23 cellular contexts compared by ENCODE assay signal in genomic region chr6:465531-466348, GRCh38.
A peak's percentile ranks its signal among the peaks of the same experiment; 100 is the strongest.
DNase-seq lines count a peak whose midpoint lies in the region; ATAC-seq and TF ChIP-seq lines count a peak whose summit lies in the region.
"Had no signal": no experiment of that assay in that cellular context is flagged by ENCODE, and none has a peak within 500 bp of the region (broad histone marks: within the 10 kb centered on the region; RNA-seq: fewer than 3 reads in every experiment).

No MANE protein-coding gene starts in this region.

- H3K56ac ChIP-seq in mesendoderm (ENCODE audit: low read length), result no peak overlapping the region

- H3K23ac ChIP-seq in mesendoderm (ENCODE audit: low read length), result no peak overlapping the region

- no peak overlapping the region for H3K9ac ChIP-seq in mesendoderm (ENCODE audit: low read length)

- H3K36me3 Mint-ChIP-seq in activated CD4-positive, alpha-beta T cell treated with anti-CD3 and anti-CD28 coated beads for 36 hours (ENCODE audit: low read depth), result no peaks in the 10 kb centered on the region
- H3K36me3 Mint-ChIP-seq in T-helper 17 cell (ENCODE audit: low read depth), result peaks cover 10% of the 10 kb centered on the region

- H3K27me3 Mint-ChIP-seq in activated CD4-positive, alpha-beta T cell treated with anti-CD3 and anti-CD28 coated beads for 36 hours, result peaks cover 11% of the 10 kb centered on the region
- peaks cover 68% of the 10 kb centered on the region for H3K27me3 Mint-ChIP-seq in T-helper 17 cell

- H3K9me3 ChIP-seq in right atrium auricular region (no peaks in the 10 kb centered on the region), left ventricle myocardium inferior (replicated peaks) (no peaks in the 10 kb centered on the region), T-helper 17 cell (ENCODE audit: control insufficient read depth, low read length, poor library complexity, severe bottlenecking) (no peaks in the 10 kb centered on the region)
- H3K9me3 ChIP-seq: thoracic aorta had no signal

- H3K4me2 ChIP-seq in mesendoderm (ENCODE audit: low read length), result no peak overlapping the region

- intact Hi-C loops in activated CD4-positive, alpha-beta T cell treated with anti-CD3 and anti-CD28 coated beads for 36 hours (cut with DNase I, micrococcal nuclease), result no loop called here
- intact Hi-C loops in left ventricle myocardium inferior (cut with micrococcal nuclease), result no loop called here

- no peak overlapping the region for H2BK5ac ChIP-seq in mesendoderm (ENCODE audit: low read length)

- H3K4me1 ChIP-seq in right atrium auricular region, result no peaks in the 10 kb centered on the region
- H3K4me1 ChIP-seq in left ventricle myocardium inferior, result no peaks in the 10 kb centered on the region
- no peaks in the 10 kb centered on the region for H3K4me1 ChIP-seq in mesendoderm (ENCODE audit: control insufficient read depth, low read depth, low read length)

- H3K4ac ChIP-seq in mesendoderm (ENCODE audit: low read depth, low read length), result no peak overlapping the region

- H3K27me3 ChIP-seq in right atrium auricular region, result no peaks in the 10 kb centered on the region
- peaks cover 71% of the 10 kb centered on the region for H3K27me3 ChIP-seq in left ventricle myocardium inferior (ENCODE audit: low read depth)
- no peaks in the 10 kb centered on the region for H3K27me3 ChIP-seq in mesendoderm (ENCODE audit: insufficient read depth, low read length, poor library complexity)

- H2BK15ac ChIP-seq in mesendoderm (replicated peaks; ENCODE audit: low read depth), result no peak overlapping the region

- no peak overlapping the region for H3K18ac ChIP-seq in mesendoderm (ENCODE audit: low read length)

- H3K36me3 ChIP-seq in right atrium auricular region, result no peaks in the 10 kb centered on the region
- no peaks in the 10 kb centered on the region for H3K36me3 ChIP-seq in left ventricle myocardium inferior
- no peaks in the 10 kb centered on the region for H3K36me3 ChIP-seq in mesendoderm (ENCODE audit: control insufficient read depth, insufficient read depth, low read length)
- H3K36me3 ChIP-seq: thoracic aorta had no signal

- DNase-seq in activated CD4-positive, alpha-beta T cell treated with anti-CD3 and anti-CD28 coated beads for 36 hours, result no peak
- no peak for DNase-seq in activated CD4-positive, alpha-beta T cell treated with anti-CD3 and anti-CD28 coated beads, Interleukin-2, amount 50 U/mL, for 1 hour
- DNase-seq in right atrium auricular region (ENCODE audit: low spot score) (peak; percentile 46), left ventricle myocardium inferior (no peak), T-helper 17 cell (no peak), mesendoderm (no peak)
- DNase-seq: activated T-cell treated with anti-CD3 and anti-CD28 coated beads, Interleukin-2, amount 50 U/mL, for 72 hours; AML-193; Calu3; CD4-positive, CD25-positive, alpha-beta regulatory T cell; effector CD8-positive, alpha-beta T cell; hypothalamus; left cardiac atrium; NCI-H1048; NCI-H1694 treated with DMSO at 0.1 percent for 48 hours; NCI-H510A treated with DMSO at 0.1 percent for 48 hours; nephron progenitor cell; NK-92 treated with Interleukin-12 subunit alpha and Interleukin-12 subunit beta, amount 100 ng/mL, for 24 hours; PC-3; stimulated activated naive CD4-positive, alpha-beta T cell treated with Interleukin-2 at 50 U/mL for 16 hours had no signal

- H3K4me3 ChIP-seq in right atrium auricular region, result no peak overlapping the region
- H3K4me3 ChIP-seq in left ventricle myocardium inferior, result no peak overlapping the region
- no peak overlapping the region for H3K4me3 ChIP-seq in mesendoderm (ENCODE audit: low read length)
- H3K4me3 ChIP-seq: coronary artery, thoracic aorta had no signal

- peaks cover 34% of the 10 kb centered on the region for H3K4me1 Mint-ChIP-seq in activated CD4-positive, alpha-beta T cell treated with anti-CD3 and anti-CD28 coated beads for 36 hours
- peaks cover 21% of the 10 kb centered on the region for H3K4me1 Mint-ChIP-seq in T-helper 17 cell

- H3K79me2 ChIP-seq in mesendoderm (ENCODE audit: control insufficient read depth, insufficient read depth, low read length), result no peaks in the 10 kb centered on the region

- POLR2A ChIA-PET in activated CD4-positive, alpha-beta T cell treated with anti-CD3 and anti-CD28 coated beads for 36 hours (lab: Charles Lee), result no interaction called here

- H3K9me3 Mint-ChIP-seq in activated CD4-positive, alpha-beta T cell treated with anti-CD3 and anti-CD28 coated beads for 36 hours (ENCODE audit: low read depth), result no peaks in the 10 kb centered on the region
- H3K9me3 Mint-ChIP-seq: activated T-cell treated with anti-CD3 and anti-CD28 coated beads, Interleukin-2, amount 50 U/mL, for 72 hours had no signal

- H3K79me1 ChIP-seq in mesendoderm (ENCODE audit: low read length), result no peaks in the 10 kb centered on the region

- H2BK120ac ChIP-seq in mesendoderm (ENCODE audit: low read depth, low read length), result no peak overlapping the region

- H3K27ac ChIP-seq in right atrium auricular region, result no peak overlapping the region
- H3K27ac ChIP-seq in left ventricle myocardium inferior (replicated peaks), result no peak overlapping the region
- no peak overlapping the region for H3K27ac ChIP-seq in mesendoderm (ENCODE audit: low read depth, low read length)
- H3K27ac ChIP-seq: coronary artery, thoracic aorta had no signal

- peak overlapping the region; percentile 23 for H3K27ac Mint-ChIP-seq in activated CD4-positive, alpha-beta T cell treated with anti-CD3 and anti-CD28 coated beads for 36 hours
- peak overlapping the region; percentile 67 for H3K27ac Mint-ChIP-seq in T-helper 17 cell
- H3K27ac Mint-ChIP-seq: nephron progenitor cell had no signal

- TF ChIP-seq CTCF in right atrium auricular region (IDR thresholded peaks at IDR 0.05) (no peak), left ventricle myocardium inferior (IDR thresholded peaks at IDR 0.05; ENCODE audit: borderline replicate concordance) (no peak)

- H3K4me3 Mint-ChIP-seq in activated CD4-positive, alpha-beta T cell treated with anti-CD3 and anti-CD28 coated beads for 36 hours, result no peak overlapping the region
- H3K4me3 Mint-ChIP-seq in T-helper 17 cell, result no peak overlapping the region
- H3K4me3 Mint-ChIP-seq: CD4-positive, CD25-positive, alpha-beta regulatory T cell; nephron progenitor cell had no signal

- H2AK5ac ChIP-seq in mesendoderm (ENCODE audit: low read length), result no peak overlapping the region

- CTCF ChIA-PET in activated CD4-positive, alpha-beta T cell treated with anti-CD3 and anti-CD28 coated beads for 36 hours (lab: Charles Lee), result interaction anchor here (1.0 to 3.5 kb wide), 3 partner anchors 19 to 54 kb away, joined by 3 to 14 read pairs (median 3); no protein-coding TSS in a partner anchor

- no CpG with 5 or more reads among the region's 20 CpGs for WGBS in mesendoderm (ENCODE audit: extremely low coverage, insufficient coverage, low lambda C conversion rate)

- H4K5ac ChIP-seq in mesendoderm (ENCODE audit: low read length), result no peak overlapping the region

- ATAC-seq in activated CD4-positive, alpha-beta T cell treated with anti-CD3 and anti-CD28 coated beads for 36 hours, result no peak
- ATAC-seq in T-helper 17 cell (no peak), HG03139 (IDR thresholded peaks at IDR 0.05; ENCODE audit: unreplicated experiment) (no peak)
- ATAC-seq: left cardiac atrium, PC-3 had no signal

- H4K8ac ChIP-seq in mesendoderm (ENCODE audit: low read depth, low read length), result no peak overlapping the region
